In the genomic region with DNA sequence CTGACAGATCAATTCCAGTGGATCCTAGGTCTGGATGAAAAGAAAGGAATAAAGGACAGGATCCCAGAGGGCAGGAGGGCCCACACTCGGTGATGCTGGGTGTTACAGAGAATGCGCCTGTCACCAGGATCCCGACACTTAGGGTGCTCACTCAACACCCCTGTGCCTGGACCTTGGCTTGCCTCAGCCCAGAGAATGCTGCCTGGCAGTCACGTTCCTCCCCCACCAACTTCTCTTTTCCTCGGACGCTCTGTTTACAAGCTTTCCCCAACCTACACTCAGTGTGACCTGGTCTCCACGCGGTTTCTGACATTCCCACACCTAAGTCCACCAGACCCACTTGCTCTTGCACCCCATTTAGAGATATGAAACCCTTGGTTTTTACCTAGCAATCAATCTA, we compare ENCODE assay signal across 11 cellular contexts. TPM values are rescaled to one million over a fixed set of nuclear protein-coding genes. Genes with fewer than 3 reads are reported as not detected.
DNase-seq lines count a peak whose midpoint lies in the region; ATAC-seq and TF ChIP-seq lines count a peak whose summit lies in the region.
"Had no signal": no experiment of that assay in that cellular context is flagged by ENCODE, and none has a peak within 500 bp of the region (broad histone marks: within the 10 kb centered on the region; RNA-seq: fewer than 3 reads in every experiment).

No MANE protein-coding gene starts in this region.

- TF ChIP-seq CTCF in DND-41 (IDR thresholded peaks at IDR 0.05; ENCODE audit: borderline replicate concordance, extremely low read depth, low read length, poor library complexity, severe bottlenecking) = no peak

- H3K4me1 Mint-ChIP-seq in T-helper 17 cell = peaks cover 73% of the 10 kb centered on the region

- H3K27ac Mint-ChIP-seq in T-helper 17 cell = peak overlapping the region; percentile 98

- no peak for DNase-seq in DND-41
- DNase-seq in T-helper 17 cell = no peak
- DNase-seq in left lobe of liver (ENCODE audit: low spot score) = no peak
- DNase-seq in DMS153 (lab: John Stamatoyannopoulos, UW) = no peak
- DNase-seq in NK-92 treated with Interleukin-12 subunit alpha and Interleukin-12 subunit beta, amount 100 ng/mL, for 24 hours (lab: John Stamatoyannopoulos, UW) = no peak
- DNase-seq: NCI-H1092, substantia nigra had no signal

- no peak overlapping the region for H3K4me3 ChIP-seq in BLaER1
- no peak overlapping the region for H3K4me3 ChIP-seq in DND-41 (ENCODE audit: low read depth in 1 of 2, low read length in 2 of 2)

- H3K27ac ChIP-seq in BLaER1 (peak overlapping the region; percentile 90), DND-41 (ENCODE audit: low read length) (peak overlapping the region; percentile 76)

- no peak overlapping the region for H2AFZ ChIP-seq in DND-41 (ENCODE audit: low read depth, low read length)

- H3K36me3 ChIP-seq in BLaER1 (no peaks in the 10 kb centered on the region), DND-41 (ENCODE audit: insufficient read depth, low read length) (no peaks in the 10 kb centered on the region)

- H3K4me2 ChIP-seq in BLaER1 (peak overlapping the region; percentile 86), DND-41 (ENCODE audit: insufficient read depth, low read length) (no peak overlapping the region)

- no peaks in the 10 kb centered on the region for H3K27me3 Mint-ChIP-seq in T-helper 17 cell

- H3K9ac ChIP-seq in BLaER1 (peak overlapping the region; percentile 71), DND-41 (ENCODE audit: low read depth, low read length) (no peak overlapping the region)

- H3K36me3 Mint-ChIP-seq in T-helper 17 cell (ENCODE audit: low read depth) = no peaks in the 10 kb centered on the region

- H3K4me1 ChIP-seq in BLaER1 (peaks cover 99% of the 10 kb centered on the region), DND-41 (ENCODE audit: insufficient read depth, low read length) (peaks cover 47% of the 10 kb centered on the region)
- H3K4me1 ChIP-seq: Caco-2 had no signal

- H3K27me3 ChIP-seq in BLaER1 (no peaks in the 10 kb centered on the region), DND-41 (ENCODE audit: insufficient read depth, low read length, poor library complexity) (no peaks in the 10 kb centered on the region)

- no peaks in the 10 kb centered on the region for H3K79me2 ChIP-seq in DND-41 (ENCODE audit: insufficient read depth, low read length)

- H3K9me3 ChIP-seq in BLaER1 (no peaks in the 10 kb centered on the region), DND-41 (ENCODE audit: insufficient read depth, low read length, severe bottlenecking) (no peaks in the 10 kb centered on the region), T-helper 17 cell (ENCODE audit: control insufficient read depth, low read length, poor library complexity, severe bottlenecking) (no peaks in the 10 kb centered on the region)
- H3K9me3 ChIP-seq: Caco-2 had no signal

- ATAC-seq in DND-41 (ENCODE audit: insufficient read depth, low read depth) (no peak), T-helper 17 cell (no peak), left lobe of liver (peak; percentile 1), HG03139 (IDR thresholded peaks at IDR 0.05; ENCODE audit: unreplicated experiment) (no peak), HG03378 (IDR thresholded peaks at IDR 0.05; ENCODE audit: unreplicated experiment) (no peak)

- peak overlapping the region; percentile 81 for H3K4me3 Mint-ChIP-seq in T-helper 17 cell

- no peaks in the 10 kb centered on the region for H4K20me1 ChIP-seq in BLaER1
- no peaks in the 10 kb centered on the region for H4K20me1 ChIP-seq in DND-41 (ENCODE audit: insufficient read depth, low read length)

RNA-seq across cellular contexts. Expression of gene ETS1, which starts 38.0 kb away (rescaled TPM):
- total RNA-seq in T-helper 17 cell (100 to 1,000 TPM; 670 to 745 TPM), left lobe of liver (20.2 TPM)

Comparison
In these comparisons a context has a peak if more than half of its experiments do, and no peak if none do; other contexts are left out.
1. RNA of gene ETS1, which starts 38.0 kb away (total RNA-seq): 670 to 745 TPM in T-helper 17 cell; 20.2 TPM in left lobe of liver (single experiment); every median in the first group is over 10 times any median in the second.